18 cellular contexts compared by ENCODE assay signal in the genomic region with DNA sequence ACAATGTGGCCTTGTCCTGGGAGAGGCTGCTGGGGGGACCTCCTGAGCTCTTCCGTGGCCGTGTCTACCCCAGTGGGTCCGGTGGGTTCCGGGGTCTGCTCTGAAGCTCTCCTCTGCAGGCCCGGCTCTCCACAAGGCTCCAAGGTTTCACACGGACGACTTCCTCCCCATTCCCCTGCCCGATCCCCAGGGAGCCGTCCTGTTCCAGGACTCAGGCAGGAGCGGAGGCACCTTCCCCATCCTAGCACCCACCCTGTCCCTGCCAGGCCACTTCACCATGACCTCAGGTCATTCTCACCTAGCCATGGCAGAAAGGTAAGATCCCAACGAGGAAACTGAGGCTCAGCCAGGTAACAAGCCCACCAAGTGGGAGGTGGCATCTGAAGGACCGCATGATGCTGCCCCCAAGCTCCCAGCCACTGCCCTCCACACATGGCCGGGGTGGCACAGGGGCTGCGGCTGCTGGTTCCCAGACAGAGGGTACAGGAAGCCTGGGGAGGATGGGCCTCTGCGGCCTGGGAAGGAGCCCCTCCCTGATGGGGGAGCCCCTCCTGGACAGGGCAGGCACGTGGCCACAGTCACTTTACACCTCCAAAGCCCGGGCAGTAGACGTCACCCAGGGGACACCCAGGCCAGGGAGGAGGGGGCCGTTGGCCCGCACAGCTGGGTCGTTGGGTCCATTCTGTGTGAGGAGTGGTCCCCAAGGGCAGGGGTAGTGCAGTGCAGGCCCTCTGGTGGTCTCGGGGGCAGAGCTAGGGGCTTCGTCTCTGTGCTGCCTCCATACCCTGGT.
DNase-seq lines count a peak whose midpoint lies in the region; ATAC-seq and TF ChIP-seq lines count a peak whose summit lies in the region.
"Had no signal": no experiment of that assay in that cellular context is flagged by ENCODE, and none has a peak within 500 bp of the region (broad histone marks: within the 10 kb centered on the region; RNA-seq: fewer than 3 reads in every experiment).

No MANE protein-coding gene starts in this region.

- H3K23ac ChIP-seq in neuronal stem cell (ENCODE audit: low read depth, low read length, poor library complexity): no peak overlapping the region

- no peaks in the 10 kb centered on the region for H3K9me3 Mint-ChIP-seq in CD8-positive, alpha-beta T cell
- no peaks in the 10 kb centered on the region for H3K9me3 Mint-ChIP-seq in activated T-helper 17 cell treated with anti-CD3 and anti-CD28 coated beads, Interleukin-2, amount 50 U/mL, for 72 hours
- H3K9me3 Mint-ChIP-seq: CD4-positive, CD25-positive, alpha-beta regulatory T cell had no signal

- no peak overlapping the region for H3K27ac Mint-ChIP-seq in CD8-positive, alpha-beta T cell
- no peak overlapping the region for H3K27ac Mint-ChIP-seq in activated T-helper 17 cell treated with anti-CD3 and anti-CD28 coated beads, Interleukin-2, amount 50 U/mL, for 72 hours

- CTCF ChIA-PET in CD8-positive, alpha-beta T cell (lab: Charles Lee): no interaction called here
- CTCF ChIA-PET in PC-9 (lab: Charles Lee): no interaction called here

- ATAC-seq in CD8-positive, alpha-beta T cell: no peak
- ATAC-seq in activated T-helper 17 cell treated with anti-CD3 and anti-CD28 coated beads, Interleukin-2, amount 50 U/mL, for 72 hours (replicated peaks): peak; percentile 23
- ATAC-seq in HG03139 (IDR thresholded peaks at IDR 0.05; ENCODE audit: unreplicated experiment): no peak
- ATAC-seq: HCT116 had no signal

- no peak overlapping the region for H3K27ac ChIP-seq in CD8-positive, alpha-beta T cell (ENCODE audit: low read depth, low read length)
- H3K27ac ChIP-seq in neuronal stem cell (replicated peaks; ENCODE audit: low read length): no peak overlapping the region
- H3K27ac ChIP-seq in PC-9: no peak overlapping the region
- H3K27ac ChIP-seq in vagina: no peak overlapping the region

- peak overlapping the region; percentile 45 for H2AFZ ChIP-seq in neuronal stem cell (ENCODE audit: low read length)
- no peak overlapping the region for H2AFZ ChIP-seq in PC-9

- H3K18ac ChIP-seq in neuronal stem cell (ENCODE audit: low read length): peak overlapping the region; percentile 89

- no CpG with 5 or more reads among the region's 23 CpGs for WGBS in neuronal stem cell (ENCODE audit: extremely low coverage in 2 of 2, insufficient read length in 2 of 2, insufficient replicate concordance in 1 of 2), 2 donors

- no peaks in the 10 kb centered on the region for H3K27me3 Mint-ChIP-seq in CD8-positive, alpha-beta T cell (ENCODE audit: low read depth)
- no peaks in the 10 kb centered on the region for H3K27me3 Mint-ChIP-seq in activated T-helper 17 cell treated with anti-CD3 and anti-CD28 coated beads, Interleukin-2, amount 50 U/mL, for 72 hours
- H3K27me3 Mint-ChIP-seq: CD4-positive, CD25-positive, alpha-beta regulatory T cell had no signal

- no peaks in the 10 kb centered on the region for H3K9me2 ChIP-seq in PC-9 (ENCODE audit: insufficient read depth)

- no peaks in the 10 kb centered on the region for H4K20me1 ChIP-seq in PC-9 (ENCODE audit: insufficient read depth)

- no peaks in the 10 kb centered on the region for H3K79me1 ChIP-seq in neuronal stem cell (ENCODE audit: low read depth, low read length)

- no peaks in the 10 kb centered on the region for H3K79me2 ChIP-seq in PC-9 (ENCODE audit: low read depth)

- no peak overlapping the region for H3K4me2 ChIP-seq in neuronal stem cell (ENCODE audit: insufficient read depth, low read length, poor library complexity, severe bottlenecking)
- no peak overlapping the region for H3K4me2 ChIP-seq in PC-9

- intact Hi-C loops in CD8-positive, alpha-beta T cell (cut with DNase I, micrococcal nuclease): no loop called here
- intact Hi-C loops in PC-9 (cut with micrococcal nuclease; ENCODE audit: unreplicated experiment): no loop called here
- intact Hi-C loops in vagina (cut with DNase I): no loop called here

- no peak for TF ChIP-seq POLR2A in vagina (IDR thresholded peaks at IDR 0.05)

- peak overlapping the region; percentile 34 for H3K4me3 ChIP-seq in CD8-positive, alpha-beta T cell (ENCODE audit: low read depth, low read length)
- H3K4me3 ChIP-seq in neuronal stem cell (ENCODE audit: low read length in 2 of 2): no peak overlapping the region
- H3K4me3 ChIP-seq in PC-9: no peak overlapping the region
- H3K4me3 ChIP-seq in vagina: no peak overlapping the region
- H3K4me3 ChIP-seq: SJSA1 had no signal

- H2BK120ac ChIP-seq in neuronal stem cell (ENCODE audit: low read depth, low read length): no peak overlapping the region

- DNase-seq in activated CD8-positive, alpha-beta memory T cell treated with anti-CD3 and anti-CD28 coated beads for 24 hours: peak; percentile 59
- DNase-seq in activated CD8-positive, alpha-beta memory T cell treated with anti-CD3 and anti-CD28 coated beads, Interleukin-2, amount 50 U/mL, for 4 hours: no peak
- DNase-seq in CD8-positive, alpha-beta T cell: no peak
- DNase-seq in neuronal stem cell (ENCODE audit: low spot score) (no peak), PC-9 (no peak), vagina (ENCODE audit: extremely low spot score in 2 of 2) (no peak)
- DNase-seq: 8988T, DMS79 treated with DMSO at 0.1 percent for 48 hours, NCI-H1092, NCI-H1694, NCI-H2171, NCI-H446 treated with DMSO at 0.1 percent for 48 hours, NCI-H774 had no signal

- H3K36me3 Mint-ChIP-seq in CD8-positive, alpha-beta T cell: no peaks in the 10 kb centered on the region
- no peaks in the 10 kb centered on the region for H3K36me3 Mint-ChIP-seq in activated T-helper 17 cell treated with anti-CD3 and anti-CD28 coated beads, Interleukin-2, amount 50 U/mL, for 72 hours (ENCODE audit: low read depth)
- H3K36me3 Mint-ChIP-seq: CD4-positive, CD25-positive, alpha-beta regulatory T cell had no signal

- H3K27me3 ChIP-seq in CD8-positive, alpha-beta T cell (ENCODE audit: insufficient read depth, low read length): no peaks in the 10 kb centered on the region
- H3K27me3 ChIP-seq in neuronal stem cell (ENCODE audit: control insufficient read depth in 3 of 3, insufficient read depth in 3 of 3, low read depth in 1 of 3, low read length in 3 of 3): peaks cover 0 to 7% (median 0%) of the 10 kb centered on the region in 3 experiments
- peaks cover 97% of the 10 kb centered on the region for H3K27me3 ChIP-seq in PC-9 (ENCODE audit: insufficient read depth, low read depth)
- H3K27me3 ChIP-seq in vagina: no peaks in the 10 kb centered on the region
- H3K27me3 ChIP-seq: SJSA1 had no signal

- H2BK12ac ChIP-seq in neuronal stem cell (ENCODE audit: low read length): peak overlapping the region; percentile 67

- peak overlapping the region; percentile 61 for H3K4me3 Mint-ChIP-seq in CD8-positive, alpha-beta T cell
- peak overlapping the region; percentile 34 for H3K4me3 Mint-ChIP-seq in activated T-helper 17 cell treated with anti-CD3 and anti-CD28 coated beads, Interleukin-2, amount 50 U/mL, for 72 hours

- no peaks in the 10 kb centered on the region for H3K36me3 ChIP-seq in CD8-positive, alpha-beta T cell (ENCODE audit: insufficient read depth, low read length)
- no peaks in the 10 kb centered on the region for H3K36me3 ChIP-seq in neuronal stem cell (replicated peaks in 1 of 2; ENCODE audit: control insufficient read depth in 2 of 2, insufficient read depth in 2 of 2, low read length in 2 of 2)
- H3K36me3 ChIP-seq in PC-9 (ENCODE audit: low read depth): no peaks in the 10 kb centered on the region
- no peaks in the 10 kb centered on the region for H3K36me3 ChIP-seq in vagina
- H3K36me3 ChIP-seq: SJSA1 had no signal

- H4K91ac ChIP-seq in neuronal stem cell (ENCODE audit: low read depth, low read length, poor library complexity): no peak overlapping the region

- H3K4ac ChIP-seq in neuronal stem cell (ENCODE audit: low read length): no peak overlapping the region

- no peaks in the 10 kb centered on the region for H3K9me3 ChIP-seq in CD8-positive, alpha-beta T cell (ENCODE audit: low read length)
- H3K9me3 ChIP-seq in neuronal stem cell (replicated peaks in 1 of 2; ENCODE audit: control insufficient read depth in 2 of 2, insufficient read depth in 1 of 2, low read depth in 1 of 2, low read length in 2 of 2) (peaks cover 0 to 2% of the 10 kb centered on the region in 2 donors), PC-9 (ENCODE audit: insufficient read depth, low read depth) (no peaks in the 10 kb centered on the region), vagina (no peaks in the 10 kb centered on the region)
- H3K9me3 ChIP-seq: SJSA1 had no signal

- no peak overlapping the region for H3K14ac ChIP-seq in neuronal stem cell (ENCODE audit: low read length)

- H3K4me1 ChIP-seq in CD8-positive, alpha-beta T cell (ENCODE audit: insufficient read depth, low read length): peaks cover 18% of the 10 kb centered on the region
- peaks cover 0 to 14% of the 10 kb centered on the region in 2 donors for H3K4me1 ChIP-seq in neuronal stem cell (ENCODE audit: control insufficient read depth in 2 of 2, insufficient read depth in 1 of 2, low read depth in 1 of 2, low read length in 2 of 2)
- no peaks in the 10 kb centered on the region for H3K4me1 ChIP-seq in PC-9 (replicated peaks; ENCODE audit: insufficient read depth)
- H3K4me1 ChIP-seq in vagina: no peaks in the 10 kb centered on the region

- POLR2A ChIA-PET in CD8-positive, alpha-beta T cell (lab: Charles Lee): no interaction called here
- POLR2A ChIA-PET in PC-9 (lab: Charles Lee; ENCODE audit: unreplicated experiment): no interaction called here

- H3K9ac ChIP-seq in neuronal stem cell (ENCODE audit: low read depth, low read length, poor library complexity): no peak overlapping the region

- H2BK5ac ChIP-seq in neuronal stem cell (ENCODE audit: low read length): peak overlapping the region; percentile 44

- no peak overlapping the region for H4K8ac ChIP-seq in neuronal stem cell (ENCODE audit: low read depth, low read length)

- no peaks in the 10 kb centered on the region for H3F3A ChIP-seq in PC-9 (ENCODE audit: insufficient read depth, low read depth)

- peak overlapping the region; percentile 90 for H2AK5ac ChIP-seq in neuronal stem cell (ENCODE audit: low read depth, low read length)

- TF ChIP-seq CTCF in CD8-positive, alpha-beta T cell (IDR thresholded peaks at IDR 0.05): no peak
- no peak for TF ChIP-seq CTCF in PC-9 (conservative IDR thresholded peaks at IDR 0.05)
- no peak for TF ChIP-seq CTCF in vagina (IDR thresholded peaks at IDR 0.05)

- BruUV-seq in PC-9 (replicated peaks; lab: Mats Ljungman, UMichigan): no TSS peak

- peak overlapping the region; percentile 91 for H2BK15ac ChIP-seq in neuronal stem cell (ENCODE audit: low read length)

- H3K4me1 Mint-ChIP-seq in CD8-positive, alpha-beta T cell (ENCODE audit: low read depth): peaks cover 11% of the 10 kb centered on the region
- H3K4me1 Mint-ChIP-seq in activated T-helper 17 cell treated with anti-CD3 and anti-CD28 coated beads, Interleukin-2, amount 50 U/mL, for 72 hours: no peaks in the 10 kb centered on the region
